Comparison of ENCODE assay signal across 12 cellular contexts in genomic region chr15:77026501-77027110, GRCh38. TPM values are rescaled to one million over a fixed set of nuclear protein-coding genes. Genes with fewer than 3 reads are reported as not detected.
DNase-seq lines count a peak whose midpoint lies in the region; ATAC-seq, FAIRE-seq and TF ChIP-seq lines count a peak whose summit lies in the region.
"Had no signal": no experiment of that assay in that cellular context is flagged by ENCODE, and none has a peak within 500 bp of the region (broad histone marks: within the 10 kb centered on the region; RNA-seq: fewer than 3 reads in every experiment).

No MANE protein-coding gene starts in this region.

- no peaks in the 10 kb centered on the region for H3K9me3 ChIP-seq in right atrium auricular region
- H3K9me3 ChIP-seq in GM12878 (replicated peaks; ENCODE audit: control insufficient read depth, insufficient read depth, low read length) = no peaks in the 10 kb centered on the region
- no peaks in the 10 kb centered on the region for H3K9me3 ChIP-seq in mucosa of descending colon

- peaks cover 13% of the 10 kb centered on the region for H3K27me3 Mint-ChIP-seq in type B pancreatic cell

- H3K27ac ChIP-seq in right atrium auricular region (no peak overlapping the region), GM12878 (ENCODE audit: control insufficient read depth, insufficient read depth) (no peak overlapping the region)

- H3K4me1 Mint-ChIP-seq in type B pancreatic cell (ENCODE audit: unreplicated experiment) = peaks cover 4% of the 10 kb centered on the region
- H3K4me1 Mint-ChIP-seq: nephron had no signal

- SMC1A ChIA-PET in GM12878 (lab: Charles Lee; ENCODE audit: uncharacterized antibody, unreplicated experiment) = interaction anchor here (22.2 kb wide), 1 partner anchor 52 kb away, joined by 375 read pairs; no protein-coding TSS in a partner anchor

- ATAC-seq in Right ventricle myocardium superior (ENCODE audit: poor library complexity) (no peak), GM12878 (no peak), mucosa of descending colon (no peak), GM21515 (IDR thresholded peaks at IDR 0.05; ENCODE audit: unreplicated experiment) (no peak)
- ATAC-seq: Panc1 had no signal

- no peaks in the 10 kb centered on the region for H3K79me2 ChIP-seq in GM12878 (ENCODE audit: control insufficient read depth, insufficient read depth, low read length)

- TF ChIP-seq CTCF in right atrium auricular region (IDR thresholded peaks at IDR 0.05) = no peak
- no peak for TF ChIP-seq CTCF in GM12878 (IDR thresholded peaks at IDR 0.05 in 2 of 3, conservative IDR thresholded peaks at IDR 0.05 in 1 of 3; ENCODE audit: control insufficient read depth in 2 of 3, extremely low read depth in 1 of 3, insufficient read depth in 1 of 3, low read depth in 3 of 3, low read length in 3 of 3)
- TF ChIP-seq CTCF in mucosa of descending colon (IDR thresholded peaks at IDR 0.05) = no peak
- no peak for TF ChIP-seq CTCF in type B pancreatic cell (conservative IDR thresholded peaks at IDR 0.05)

- POLR2A ChIA-PET in GM12878 (lab: Charles Lee) = interaction anchor here (0.8 kb wide), 1 partner anchor 40 kb away, joined by 4 read pairs; no protein-coding TSS in a partner anchor

- no peaks in the 10 kb centered on the region for H4K20me1 ChIP-seq in GM12878 (ENCODE audit: control insufficient read depth, insufficient read depth)

- peak overlapping the region; percentile 42 for H3K27ac Mint-ChIP-seq in type B pancreatic cell
- H3K27ac Mint-ChIP-seq: nephron had no signal

- H3K4me1 ChIP-seq in right atrium auricular region (peaks cover 0 to 15% of the 10 kb centered on the region in 2 donors), GM12878 (ENCODE audit: control insufficient read depth, insufficient read depth, low read length) (peaks cover 12% of the 10 kb centered on the region), mucosa of descending colon (ENCODE audit: low read depth) (peaks cover 25% of the 10 kb centered on the region)

- TF ChIP-seq EP300 in GM12878 (IDR thresholded peaks at IDR 0.05; ENCODE audit: borderline replicate concordance in 1 of 2, control insufficient read depth in 1 of 2, low read depth in 2 of 2, low read length in 2 of 2) = no peak

- H3K27me3 ChIP-seq in right atrium auricular region (no peaks in the 10 kb centered on the region), GM12878 (replicated peaks in 1 of 2; ENCODE audit: control insufficient read depth in 2 of 2, insufficient read depth in 2 of 2, low read length in 1 of 2) (no peaks in the 10 kb centered on the region)

- H3K36me3 Mint-ChIP-seq in type B pancreatic cell = no peaks in the 10 kb centered on the region

- RAD21 ChIA-PET in GM12878 (lab: Charles Lee; ENCODE audit: unreplicated experiment) = interaction anchor here (15.5 kb wide), 1 partner anchor 49 kb away, joined by 259 read pairs; no protein-coding TSS in a partner anchor

- H3K4me3 Mint-ChIP-seq in type B pancreatic cell = no peak overlapping the region
- H3K4me3 Mint-ChIP-seq: nephron had no signal

- TF ChIP-seq RAD21 in GM12878 (IDR thresholded peaks at IDR 0.05; ENCODE audit: insufficient read depth, low read depth, low read length) = no peak

- in situ Hi-C loops in GM12878 (cut with MboI) = no loop called here

- no TSS peak for BruUV-seq in GM12878 (replicated peaks; lab: Mats Ljungman, UMichigan)

- CTCF ChIA-PET in GM12878 (lab: Yijun Ruan, JAX) = interaction anchor here (1.0 to 17.4 kb wide), 7 partner anchors 9 to 517 kb away, joined by 3 to 483 read pairs (median 4); partner anchors contain the start of gene PSTPIP1

- intact Hi-C loops in Right ventricle myocardium superior (cut with DNase I) (no loop called here), GM12878 (cut with micrococcal nuclease; ENCODE audit: unreplicated experiment) (no loop called here), mucosa of descending colon (cut with DNase I, micrococcal nuclease) (loop anchor here in 1 of 2 donors (10.0 kb wide), 1 partner anchor 518 kb away; no protein-coding TSS in a partner anchor)

- peak; percentile 24 for DNase-seq in Right ventricle myocardium superior
- no peak for DNase-seq in right atrium auricular region (ENCODE audit: low spot score)
- no peak for DNase-seq in GM12878 (ENCODE audit: low read depth, low spot score)
- DNase-seq in mucosa of descending colon = peak in 2 of 3 donors; percentile 1 to 26
- DNase-seq in type B pancreatic cell (ENCODE audit: extremely low spot score, unreplicated experiment) = peak; percentile 64
- no peak for DNase-seq in dermis blood vessel endothelial cell
- no peak for DNase-seq in DMS153 (lab: John Stamatoyannopoulos, UW)

- TF ChIP-seq POLR2A in GM12878 (IDR thresholded peaks at IDR 0.05; ENCODE audit: low read depth, low read length) = no peak

- WGBS in GM12878 (ENCODE audit: insufficient coverage, insufficient replicate concordance, low lambda C conversion rate, missing lambda C conversion rate) = 74% methylated on average over 12 of the region's 12 CpGs

- H3K4me3 ChIP-seq in right atrium auricular region = no peak overlapping the region
- no peak overlapping the region for H3K4me3 ChIP-seq in GM12878
- no peak overlapping the region for H3K4me3 ChIP-seq in mucosa of descending colon

- H3K4me2 ChIP-seq in GM12878 (ENCODE audit: control insufficient read depth, insufficient read depth) = no peak overlapping the region

- no peaks in the 10 kb centered on the region for H3K9me3 Mint-ChIP-seq in type B pancreatic cell
- H3K9me3 Mint-ChIP-seq: nephron had no signal

- no peak for FAIRE-seq in GM12878 (lab: Jason Lieb, UNC)
- FAIRE-seq: GM18507 had no signal

- no peak overlapping the region for H2AFZ ChIP-seq in GM12878 (ENCODE audit: control insufficient read depth, low read depth, low read length)

- no peak overlapping the region for H3K9ac ChIP-seq in GM12878 (ENCODE audit: control insufficient read depth, insufficient read depth, low read length)

- H3K36me3 ChIP-seq in right atrium auricular region (no peaks in the 10 kb centered on the region), GM12878 (ENCODE audit: control insufficient read depth in 2 of 2, insufficient read depth in 2 of 2, low read length in 1 of 2) (no peaks in the 10 kb centered on the region), mucosa of descending colon (ENCODE audit: low read depth) (no peaks in the 10 kb centered on the region)

RNA-seq across cellular contexts. Expression of gene PSTPIP1, which starts 31.7 kb away (rescaled TPM):
- total RNA-seq in Right ventricle myocardium superior (5.0 TPM), right atrium auricular region (1 to 10 TPM; 1.9 to 2.3 TPM), GM12878 (2014; rRNA removed) (20.1 and 22.6 TPM in 2 replicates), GM12878 (2014; rRNA removed; fragmentation: Illumina TruSeq; extraction: Trizol) (11.2 and 12.0 TPM in 2 replicates), GM12878 (2021) (28.6 and 29.3 TPM in 2 replicates), mucosa of descending colon (1 to 10 TPM; 4.4 to 8.2 (median 6.3) TPM), type B pancreatic cell (ENCODE audit: low replicate concordance) (0.77 TPM in 1 of 2 replicates, not detected in the other), dermis blood vessel endothelial cell (0.23 and 0.51 TPM in 2 replicates)
- 1.4 and 1.9 TPM in 2 replicates for total RNA-seq in GM12878 (2013; cell fraction: nucleolus; rRNA removed)
- 4.1 TPM for polyA plus RNA-seq in GM12878 (2011; ENCODE audit: low read depth)
- polyA plus RNA-seq in GM12878 (2011; rRNA removed) (2.4 and 3.9 TPM in 2 replicates), GM12878 (2014; fragmentation: Illumina TruSeq; extraction: Trizol) (1.8 and 8.8 TPM in 2 replicates), GM12878 (2014; fragmentation: Nextera tagmentation; extraction: Ambion mirVana) (1 to 10 TPM in 1 of 2 experiments, under 1 TPM in 1; 0.50 to 5.7 TPM), GM12878 (2014; rRNA removed) (23.8 and 23.9 TPM in 2 replicates), GM12878 (2016; fragmentation: Nextera tagmentation; extraction: Ambion mirVana) (10 to 100 TPM; 17.8 to 19.0 TPM)
- polyA plus RNA-seq in GM12878 (2011; cell fraction: cytosol; rRNA removed) = 5.2 and 7.5 TPM in 2 replicates
- polyA plus RNA-seq in GM12878 (2011; cell fraction: nucleus; rRNA removed) = 20.8 and 25.0 TPM in 2 replicates
- polyA plus RNA-seq in GM12878 (2012) = 9.7 and 13.0 TPM in 2 replicates
- polyA minus RNA-seq in GM12878 (2011; rRNA and poly(A)+ RNA removed) = 1.3 and 3.0 TPM in 2 replicates
- 1.5 and 3.3 TPM in 2 replicates for polyA minus RNA-seq in GM12878 (2011; cell fraction: cytosol; rRNA and poly(A)+ RNA removed)
- polyA minus RNA-seq in GM12878 (2011; cell fraction: nucleus; rRNA and poly(A)+ RNA removed) = 6.8 and 11.0 TPM in 2 replicates
- total RNA-seq: LHCN-M2 had no signal

RNA-seq across cellular contexts. Expression of gene TSPAN3, which starts 44.3 kb away (rescaled TPM):
- 85.2 TPM for total RNA-seq in Right ventricle myocardium superior
- 100 to 1,000 TPM; 191 to 361 TPM for total RNA-seq in right atrium auricular region
- total RNA-seq in GM12878 (2013; cell fraction: nucleolus; rRNA removed) = 32.5 and 33.4 TPM in 2 replicates
- 59.0 and 63.0 TPM in 2 replicates for total RNA-seq in GM12878 (2014; rRNA removed)
- 52.8 and 55.4 TPM in 2 replicates for total RNA-seq in GM12878 (2014; rRNA removed; fragmentation: Illumina TruSeq; extraction: Trizol)
- total RNA-seq in GM12878 (2021) = 51.2 and 52.6 TPM in 2 replicates
- polyA plus RNA-seq in GM12878 (2011; ENCODE audit: low read depth) = 42.9 TPM
- 45.2 and 48.8 TPM in 2 replicates for polyA plus RNA-seq in GM12878 (2011; rRNA removed)
- polyA plus RNA-seq in GM12878 (2011; cell fraction: cytosol; rRNA removed) = 44.9 and 46.4 TPM in 2 replicates
- polyA plus RNA-seq in GM12878 (2011; cell fraction: nucleus; rRNA removed) = 26.2 and 30.1 TPM in 2 replicates
- polyA plus RNA-seq in GM12878 (2012) = 50.0 and 53.4 TPM in 2 replicates
- 60.4 and 78.2 TPM in 2 replicates for polyA plus RNA-seq in GM12878 (2014; fragmentation: Illumina TruSeq; extraction: Trizol)
- polyA plus RNA-seq in GM12878 (2014; fragmentation: Nextera tagmentation; extraction: Ambion mirVana) = 10 to 100 TPM; 18.9 to 31.7 TPM
- 59.4 and 64.0 TPM in 2 replicates for polyA plus RNA-seq in GM12878 (2014; rRNA removed)
- polyA plus RNA-seq in GM12878 (2016; fragmentation: Nextera tagmentation; extraction: Ambion mirVana) = 100 to 1,000 TPM; 103 to 114 TPM
- 47.9 and 57.2 TPM in 2 replicates for polyA minus RNA-seq in GM12878 (2011; rRNA and poly(A)+ RNA removed)
- 13.8 and 18.6 TPM in 2 replicates for polyA minus RNA-seq in GM12878 (2011; cell fraction: cytosol; rRNA and poly(A)+ RNA removed)
- polyA minus RNA-seq in GM12878 (2011; cell fraction: nucleus; rRNA and poly(A)+ RNA removed) = 6.3 and 13.0 TPM in 2 replicates
- total RNA-seq in mucosa of descending colon = 100 to 1,000 TPM; 419 to 945 (median 666) TPM
- total RNA-seq in type B pancreatic cell (ENCODE audit: low replicate concordance) = 288 and 377 TPM in 2 replicates
- 242 and 265 TPM in 2 replicates for total RNA-seq in dermis blood vessel endothelial cell

Comparison
In these comparisons a context has a peak if more than half of its experiments do, and no peak if none do; other contexts are left out.
1. DNase-seq: peak in Right ventricle myocardium superior (single experiment), mucosa of descending colon (2 of 3) and type B pancreatic cell (single experiment); none in right atrium auricular region (single experiment), GM12878 (single experiment), dermis blood vessel endothelial cell (single experiment) and DMS153 (single experiment).